Comparison of ENCODE assay signal across 21 cellular contexts in the genomic region with DNA sequence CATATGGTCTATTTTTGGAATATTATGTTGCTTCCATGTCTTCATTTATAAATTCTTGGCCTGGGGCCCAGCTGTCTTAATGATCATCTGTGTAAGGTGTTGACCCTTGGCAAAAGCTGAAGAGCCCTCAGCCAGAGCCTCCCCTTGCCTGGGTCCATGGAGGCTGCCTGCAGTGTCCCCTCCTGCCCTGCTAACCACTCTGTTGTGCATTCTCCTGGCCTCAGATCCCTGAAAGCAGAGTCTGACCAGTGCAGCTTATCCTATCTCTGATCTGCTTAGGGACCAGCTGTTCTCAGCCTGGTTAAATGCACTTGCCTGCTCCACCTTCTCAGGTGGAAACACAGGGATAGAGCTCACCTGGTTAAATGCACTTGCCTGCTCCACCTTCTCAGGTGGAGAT.
"Had no signal": no experiment of that assay in that cellular context is flagged by ENCODE, and none has a peak within 500 bp of the region (broad histone marks: within the 10 kb centered on the region; RNA-seq: fewer than 3 reads in every experiment).

No MANE protein-coding gene starts in this region.

- DNase-seq: activated CD4-positive, alpha-beta T cell treated with anti-CD3 and anti-CD28 coated beads for 4 hours; activated CD4-positive, alpha-beta T cell treated with anti-CD3 and anti-CD28 coated beads, Interleukin-2, amount 50 U/mL, for 48 hours; activated CD4-positive, CD25-positive, alpha-beta regulatory T cell; activated effector memory CD4-positive, alpha-beta T cell treated with Interleukin-2 at 50 U/mL for 16 hours; activated naive CD4-positive, alpha-beta T cell treated with anti-CD3 and anti-CD28 coated beads, Interleukin-2, amount 10 ng/mL, durations not matched to agents 7 days and 5 days; activated T-cell treated with anti-CD3 and anti-CD28 coated beads, Interleukin-2, amount 50 U/mL, for 72 hours; amygdala; cortex of kidney; foreskin fibroblast; heart right ventricle; islet precursor cell; left cardiac atrium; mesendoderm; mucosa of descending colon; naive B cell; nucleus accumbens; right lobe of liver; stimulated activated CD4-positive, alpha-beta T cell treated with anti-CD3 and anti-CD28 coated beads, Interleukin-2, amount 100 ng/mL, for 24 hours; stimulated activated naive CD8-positive, alpha-beta T cell treated with anti-CD3 and anti-CD28 coated beads, Interleukin-15, amount 100 ng/mL, for 72 hours; transverse colon had no signal

- ATAC-seq: activated T-cell treated with anti-CD3 and anti-CD28 coated beads, Interleukin-2, amount 50 U/mL, for 72 hours; mucosa of descending colon; right lobe of liver; stimulated activated effector memory CD8-positive, alpha-beta T cell treated with anti-CD3 and anti-CD28 coated beads, Interleukin-12 subunit alpha, Interleukin-12 subunit beta, amount 100 ng/mL, for 72 hours; stimulated activated naive CD8-positive, alpha-beta T cell treated with anti-CD3 and anti-CD28 coated beads, Interleukin-15, amount 100 ng/mL, for 72 hours had no signal
